1 cellular context compared by ENCODE assay signal in the genomic region with DNA sequence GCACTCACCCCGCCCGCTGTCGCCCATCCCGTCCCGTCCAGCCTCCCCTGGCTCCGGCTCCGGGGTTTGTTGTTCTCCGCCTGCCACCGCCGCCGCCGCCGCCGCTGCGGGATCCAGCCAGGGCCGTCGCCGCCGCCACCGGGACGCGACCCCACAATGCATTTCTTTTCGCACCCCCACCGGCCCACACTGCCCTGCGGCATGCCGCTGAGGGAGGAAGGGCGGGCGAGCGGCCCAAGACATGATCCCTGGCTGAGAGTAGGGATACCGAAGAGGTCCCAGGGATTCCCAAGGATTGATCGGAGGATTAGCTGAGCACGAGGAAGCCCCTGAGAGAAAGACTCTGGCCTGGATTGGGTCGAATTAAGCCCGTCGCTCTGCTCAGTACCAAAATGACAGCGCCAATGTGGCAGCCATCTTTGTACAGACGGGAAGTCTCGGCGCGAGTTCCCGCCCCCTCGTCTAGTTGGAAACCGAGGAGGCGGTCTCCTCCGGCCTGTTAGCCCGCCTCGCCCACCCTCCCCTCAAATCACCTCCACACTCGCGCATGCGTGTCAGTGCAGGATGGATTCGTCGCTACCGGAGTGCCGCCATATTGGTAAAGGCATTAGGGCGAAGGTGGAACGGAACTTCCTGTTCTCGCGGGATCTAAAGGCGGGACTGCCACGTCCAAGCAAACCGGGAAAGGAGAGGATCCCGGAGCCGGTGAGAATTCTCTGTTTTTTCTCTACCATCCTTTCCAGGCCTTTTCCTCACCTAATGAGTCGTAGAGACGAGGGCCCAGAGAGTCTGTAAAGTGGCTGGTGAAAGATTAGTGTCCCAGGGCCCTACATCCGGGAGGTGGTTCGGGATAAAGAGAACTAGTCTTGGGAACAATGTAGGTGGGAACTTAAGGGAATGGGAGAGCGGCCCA.
TF ChIP-seq lines count a peak whose summit lies in the region.

A gene (minus strand): TSS at position 432 of the 913 bp plus-strand sequence. CDS start 189 bp downstream, at position 243.
A gene with protein sequence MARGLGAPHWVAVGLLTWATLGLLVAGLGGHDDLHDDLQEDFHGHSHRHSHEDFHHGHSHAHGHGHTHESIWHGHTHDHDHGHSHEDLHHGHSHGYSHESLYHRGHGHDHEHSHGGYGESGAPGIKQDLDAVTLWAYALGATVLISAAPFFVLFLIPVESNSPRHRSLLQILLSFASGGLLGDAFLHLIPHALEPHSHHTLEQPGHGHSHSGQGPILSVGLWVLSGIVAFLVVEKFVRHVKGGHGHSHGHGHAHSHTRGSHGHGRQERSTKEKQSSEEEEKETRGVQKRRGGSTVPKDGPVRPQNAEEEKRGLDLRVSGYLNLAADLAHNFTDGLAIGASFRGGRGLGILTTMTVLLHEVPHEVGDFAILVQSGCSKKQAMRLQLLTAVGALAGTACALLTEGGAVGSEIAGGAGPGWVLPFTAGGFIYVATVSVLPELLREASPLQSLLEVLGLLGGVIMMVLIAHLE (plus strand): TSS at position 634 of the 913 bp plus-strand sequence. CDS start 379 bp downstream, outside the sequence.

TF ChIP-seq in K562, 482 proteins besides CTCF, POLR2A, EP300 and RAD21 (continued from another document and continues in another):
- TF ChIP-seq, protein P1, sequence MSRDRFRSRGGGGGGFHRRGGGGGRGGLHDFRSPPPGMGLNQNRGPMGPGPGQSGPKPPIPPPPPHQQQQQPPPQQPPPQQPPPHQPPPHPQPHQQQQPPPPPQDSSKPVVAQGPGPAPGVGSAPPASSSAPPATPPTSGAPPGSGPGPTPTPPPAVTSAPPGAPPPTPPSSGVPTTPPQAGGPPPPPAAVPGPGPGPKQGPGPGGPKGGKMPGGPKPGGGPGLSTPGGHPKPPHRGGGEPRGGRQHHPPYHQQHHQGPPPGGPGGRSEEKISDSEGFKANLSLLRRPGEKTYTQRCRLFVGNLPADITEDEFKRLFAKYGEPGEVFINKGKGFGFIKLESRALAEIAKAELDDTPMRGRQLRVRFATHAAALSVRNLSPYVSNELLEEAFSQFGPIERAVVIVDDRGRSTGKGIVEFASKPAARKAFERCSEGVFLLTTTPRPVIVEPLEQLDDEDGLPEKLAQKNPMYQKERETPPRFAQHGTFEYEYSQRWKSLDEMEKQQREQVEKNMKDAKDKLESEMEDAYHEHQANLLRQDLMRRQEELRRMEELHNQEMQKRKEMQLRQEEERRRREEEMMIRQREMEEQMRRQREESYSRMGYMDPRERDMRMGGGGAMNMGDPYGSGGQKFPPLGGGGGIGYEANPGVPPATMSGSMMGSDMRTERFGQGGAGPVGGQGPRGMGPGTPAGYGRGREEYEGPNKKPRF (IDR thresholded peaks at IDR 0.05; ENCODE audit: low read depth, low read length): no peak
- 0 out of 2 replicates have a peak, but pooled peaks have one; percentile 36 for TF ChIP-seq ZNF561 (CRISPR knock-in tag; conservative IDR thresholded peaks at IDR 0.05)
- TF ChIP-seq NFATC3 (IDR thresholded peaks at IDR 0.05): peak; percentile 55; the same call in 1 of the 2 replicates
- peak; percentile 79; the same call in 1 of the 2 replicates for TF ChIP-seq PML (IDR thresholded peaks at IDR 0.05; ENCODE audit: low read length)
- TF ChIP-seq, protein P2, sequence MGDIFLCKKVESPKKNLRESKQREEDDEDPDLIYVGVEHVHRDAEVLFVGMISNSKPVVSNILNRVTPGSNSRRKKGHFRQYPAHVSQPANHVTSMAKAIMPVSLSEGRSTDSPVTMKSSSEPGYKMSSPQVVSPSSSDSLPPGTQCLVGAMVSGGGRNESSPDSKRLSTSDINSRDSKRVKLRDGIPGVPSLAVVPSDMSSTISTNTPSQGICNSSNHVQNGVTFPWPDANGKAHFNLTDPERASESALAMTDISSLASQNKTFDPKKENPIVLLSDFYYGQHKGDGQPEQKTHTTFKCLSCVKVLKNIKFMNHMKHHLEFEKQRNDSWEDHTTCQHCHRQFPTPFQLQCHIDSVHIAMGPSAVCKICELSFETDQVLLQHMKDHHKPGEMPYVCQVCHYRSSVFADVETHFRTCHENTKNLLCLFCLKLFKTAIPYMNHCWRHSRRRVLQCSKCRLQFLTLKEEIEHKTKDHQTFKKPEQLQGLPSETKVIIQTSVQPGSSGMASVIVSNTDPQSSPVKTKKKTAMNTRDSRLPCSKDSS (IDR thresholded peaks at IDR 0.05; ENCODE audit: low read depth, partially characterized antibody): no peak
- no peak for TF ChIP-seq TCFL5 (CRISPR knock-in tag; conservative IDR thresholded peaks at IDR 0.05)
- peak; percentile 84 for TF ChIP-seq MTA3 (IDR thresholded peaks at IDR 0.05; ENCODE audit: borderline replicate concordance)
- peak; percentile 57 for TF ChIP-seq ATF1 (CRISPR knock-in tag; IDR thresholded peaks at IDR 0.05)
- peak; percentile 88 for TF ChIP-seq ATF1 (tag; IDR thresholded peaks at IDR 0.05)
- no peak for TF ChIP-seq ZKSCAN8 (CRISPR knock-in tag; IDR thresholded peaks at IDR 0.05)
- TF ChIP-seq, protein P3, sequence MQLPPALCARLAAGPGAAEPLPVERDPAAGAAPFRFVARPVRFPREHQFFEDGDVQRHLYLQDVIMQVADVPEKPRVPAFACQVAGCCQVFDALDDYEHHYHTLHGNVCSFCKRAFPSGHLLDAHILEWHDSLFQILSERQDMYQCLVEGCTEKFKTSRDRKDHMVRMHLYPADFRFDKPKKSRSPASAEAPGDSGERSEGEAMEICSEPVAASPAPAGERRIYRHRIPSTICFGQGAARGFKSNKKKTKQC (CRISPR knock-in tag; IDR thresholded peaks at IDR 0.05): no peak; the same call in 1 of the 2 replicates
- peak; percentile 15; the same call in 1 of the 2 replicates for TF ChIP-seq TEAD4 (IDR thresholded peaks at IDR 0.05; ENCODE audit: low read length)
- no peak for TF ChIP-seq TEAD4 (CRISPR knock-in tag; IDR thresholded peaks at IDR 0.05; ENCODE audit: borderline replicate concordance)
- peak; percentile 90 for TF ChIP-seq RBM25 (IDR thresholded peaks at IDR 0.05; ENCODE audit: low read depth, low read length, severe bottlenecking)
- TF ChIP-seq BRF1 (IDR thresholded peaks at IDR 0.05; ENCODE audit: borderline replicate concordance, extremely low read depth, insufficient read length): no peak
- TF ChIP-seq, protein P4, sequence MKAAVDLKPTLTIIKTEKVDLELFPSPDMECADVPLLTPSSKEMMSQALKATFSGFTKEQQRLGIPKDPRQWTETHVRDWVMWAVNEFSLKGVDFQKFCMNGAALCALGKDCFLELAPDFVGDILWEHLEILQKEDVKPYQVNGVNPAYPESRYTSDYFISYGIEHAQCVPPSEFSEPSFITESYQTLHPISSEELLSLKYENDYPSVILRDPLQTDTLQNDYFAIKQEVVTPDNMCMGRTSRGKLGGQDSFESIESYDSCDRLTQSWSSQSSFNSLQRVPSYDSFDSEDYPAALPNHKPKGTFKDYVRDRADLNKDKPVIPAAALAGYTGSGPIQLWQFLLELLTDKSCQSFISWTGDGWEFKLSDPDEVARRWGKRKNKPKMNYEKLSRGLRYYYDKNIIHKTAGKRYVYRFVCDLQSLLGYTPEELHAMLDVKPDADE (conservative IDR thresholded peaks at IDR 0.05; ENCODE audit: control insufficient read depth, low read depth, low read length): no peak; the same call in none of the 2 replicates
- peak; percentile 83 for TF ChIP-seq DIDO1 (tag; IDR thresholded peaks at IDR 0.05; ENCODE audit: low read depth)
- peak; percentile 91 for TF ChIP-seq HCFC1 (IDR thresholded peaks at IDR 0.05; ENCODE audit: low read depth, low read length)
- no peak for TF ChIP-seq EWSR1 (IDR thresholded peaks at IDR 0.05; ENCODE audit: borderline replicate concordance, low read depth, partially characterized antibody)
- TF ChIP-seq, protein P5, sequence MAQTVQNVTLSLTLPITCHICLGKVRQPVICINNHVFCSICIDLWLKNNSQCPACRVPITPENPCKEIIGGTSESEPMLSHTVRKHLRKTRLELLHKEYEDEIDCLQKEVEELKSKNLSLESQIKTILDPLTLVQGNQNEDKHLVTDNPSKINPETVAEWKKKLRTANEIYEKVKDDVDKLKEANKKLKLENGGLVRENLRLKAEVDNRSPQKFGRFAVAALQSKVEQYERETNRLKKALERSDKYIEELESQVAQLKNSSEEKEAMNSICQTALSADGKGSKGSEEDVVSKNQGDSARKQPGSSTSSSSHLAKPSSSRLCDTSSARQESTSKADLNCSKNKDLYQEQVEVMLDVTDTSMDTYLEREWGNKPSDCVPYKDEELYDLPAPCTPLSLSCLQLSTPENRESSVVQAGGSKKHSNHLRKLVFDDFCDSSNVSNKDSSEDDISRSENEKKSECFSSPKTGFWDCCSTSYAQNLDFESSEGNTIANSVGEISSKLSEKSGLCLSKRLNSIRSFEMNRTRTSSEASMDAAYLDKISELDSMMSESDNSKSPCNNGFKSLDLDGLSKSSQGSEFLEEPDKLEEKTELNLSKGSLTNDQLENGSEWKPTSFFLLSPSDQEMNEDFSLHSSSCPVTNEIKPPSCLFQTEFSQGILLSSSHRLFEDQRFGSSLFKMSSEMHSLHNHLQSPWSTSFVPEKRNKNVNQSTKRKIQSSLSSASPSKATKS (CRISPR knock-in tag; IDR thresholded peaks at IDR 0.05): no peak
- TF ChIP-seq, protein P6, sequence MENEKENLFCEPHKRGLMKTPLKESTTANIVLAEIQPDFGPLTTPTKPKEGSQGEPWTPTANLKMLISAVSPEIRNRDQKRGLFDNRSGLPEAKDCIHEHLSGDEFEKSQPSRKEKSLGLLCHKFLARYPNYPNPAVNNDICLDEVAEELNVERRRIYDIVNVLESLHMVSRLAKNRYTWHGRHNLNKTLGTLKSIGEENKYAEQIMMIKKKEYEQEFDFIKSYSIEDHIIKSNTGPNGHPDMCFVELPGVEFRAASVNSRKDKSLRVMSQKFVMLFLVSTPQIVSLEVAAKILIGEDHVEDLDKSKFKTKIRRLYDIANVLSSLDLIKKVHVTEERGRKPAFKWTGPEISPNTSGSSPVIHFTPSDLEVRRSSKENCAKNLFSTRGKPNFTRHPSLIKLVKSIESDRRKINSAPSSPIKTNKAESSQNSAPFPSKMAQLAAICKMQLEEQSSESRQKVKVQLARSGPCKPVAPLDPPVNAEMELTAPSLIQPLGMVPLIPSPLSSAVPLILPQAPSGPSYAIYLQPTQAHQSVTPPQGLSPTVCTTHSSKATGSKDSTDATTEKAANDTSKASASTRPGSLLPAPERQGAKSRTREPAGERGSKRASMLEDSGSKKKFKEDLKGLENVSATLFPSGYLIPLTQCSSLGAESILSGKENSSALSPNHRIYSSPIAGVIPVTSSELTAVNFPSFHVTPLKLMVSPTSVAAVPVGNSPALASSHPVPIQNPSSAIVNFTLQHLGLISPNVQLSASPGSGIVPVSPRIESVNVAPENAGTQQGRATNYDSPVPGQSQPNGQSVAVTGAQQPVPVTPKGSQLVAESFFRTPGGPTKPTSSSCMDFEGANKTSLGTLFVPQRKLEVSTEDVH (IDR thresholded peaks at IDR 0.05; ENCODE audit: low read depth, partially characterized antibody): peak; percentile 43
- TF ChIP-seq ZNF347 (CRISPR knock-in tag; IDR thresholded peaks at IDR 0.05; ENCODE audit: low read depth): 0 out of 2 replicates have a peak, but pooled peaks have one; percentile 53
- TF ChIP-seq SIX5 (IDR thresholded peaks at IDR 0.05; ENCODE audit: borderline replicate concordance in 1 of 2, insufficient read depth in 1 of 2, low read depth in 1 of 2, low read length in 2 of 2): peak; percentile 55 to 85; a peak in 3 of 4 replicates
- TF ChIP-seq, protein P7, sequence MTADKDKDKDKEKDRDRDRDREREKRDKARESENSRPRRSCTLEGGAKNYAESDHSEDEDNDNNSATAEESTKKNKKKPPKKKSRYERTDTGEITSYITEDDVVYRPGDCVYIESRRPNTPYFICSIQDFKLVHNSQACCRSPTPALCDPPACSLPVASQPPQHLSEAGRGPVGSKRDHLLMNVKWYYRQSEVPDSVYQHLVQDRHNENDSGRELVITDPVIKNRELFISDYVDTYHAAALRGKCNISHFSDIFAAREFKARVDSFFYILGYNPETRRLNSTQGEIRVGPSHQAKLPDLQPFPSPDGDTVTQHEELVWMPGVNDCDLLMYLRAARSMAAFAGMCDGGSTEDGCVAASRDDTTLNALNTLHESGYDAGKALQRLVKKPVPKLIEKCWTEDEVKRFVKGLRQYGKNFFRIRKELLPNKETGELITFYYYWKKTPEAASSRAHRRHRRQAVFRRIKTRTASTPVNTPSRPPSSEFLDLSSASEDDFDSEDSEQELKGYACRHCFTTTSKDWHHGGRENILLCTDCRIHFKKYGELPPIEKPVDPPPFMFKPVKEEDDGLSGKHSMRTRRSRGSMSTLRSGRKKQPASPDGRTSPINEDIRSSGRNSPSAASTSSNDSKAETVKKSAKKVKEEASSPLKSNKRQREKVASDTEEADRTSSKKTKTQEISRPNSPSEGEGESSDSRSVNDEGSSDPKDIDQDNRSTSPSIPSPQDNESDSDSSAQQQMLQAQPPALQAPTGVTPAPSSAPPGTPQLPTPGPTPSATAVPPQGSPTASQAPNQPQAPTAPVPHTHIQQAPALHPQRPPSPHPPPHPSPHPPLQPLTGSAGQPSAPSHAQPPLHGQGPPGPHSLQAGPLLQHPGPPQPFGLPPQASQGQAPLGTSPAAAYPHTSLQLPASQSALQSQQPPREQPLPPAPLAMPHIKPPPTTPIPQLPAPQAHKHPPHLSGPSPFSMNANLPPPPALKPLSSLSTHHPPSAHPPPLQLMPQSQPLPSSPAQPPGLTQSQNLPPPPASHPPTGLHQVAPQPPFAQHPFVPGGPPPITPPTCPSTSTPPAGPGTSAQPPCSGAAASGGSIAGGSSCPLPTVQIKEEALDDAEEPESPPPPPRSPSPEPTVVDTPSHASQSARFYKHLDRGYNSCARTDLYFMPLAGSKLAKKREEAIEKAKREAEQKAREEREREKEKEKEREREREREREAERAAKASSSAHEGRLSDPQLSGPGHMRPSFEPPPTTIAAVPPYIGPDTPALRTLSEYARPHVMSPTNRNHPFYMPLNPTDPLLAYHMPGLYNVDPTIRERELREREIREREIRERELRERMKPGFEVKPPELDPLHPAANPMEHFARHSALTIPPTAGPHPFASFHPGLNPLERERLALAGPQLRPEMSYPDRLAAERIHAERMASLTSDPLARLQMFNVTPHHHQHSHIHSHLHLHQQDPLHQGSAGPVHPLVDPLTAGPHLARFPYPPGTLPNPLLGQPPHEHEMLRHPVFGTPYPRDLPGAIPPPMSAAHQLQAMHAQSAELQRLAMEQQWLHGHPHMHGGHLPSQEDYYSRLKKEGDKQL (CRISPR knock-in tag; IDR thresholded peaks at IDR 0.05; ENCODE audit: borderline replicate concordance): no peak
- TF ChIP-seq POLR2H (tag; IDR thresholded peaks at IDR 0.05; ENCODE audit: low read depth): peak; percentile 95
- peak; percentile 21; the same call in 1 of the 2 replicates for TF ChIP-seq ZSCAN29 (IDR thresholded peaks at IDR 0.05)
- peak; percentile 96 for TF ChIP-seq PCBP1 (IDR thresholded peaks at IDR 0.05; ENCODE audit: low read depth, low read length, poor library complexity, severe bottlenecking)
- peak; percentile 84 for TF ChIP-seq SETDB1 (IDR thresholded peaks at IDR 0.05; ENCODE audit: low read length)
- TF ChIP-seq TOE1 (IDR thresholded peaks at IDR 0.05; ENCODE audit: borderline replicate concordance): peak; percentile 91
- no peak; the same call in 1 of the 2 replicates for TF ChIP-seq TOE1 (CRISPR knock-in tag; IDR thresholded peaks at IDR 0.05; ENCODE audit: borderline replicate concordance, low read depth)
- TF ChIP-seq, protein P8, sequence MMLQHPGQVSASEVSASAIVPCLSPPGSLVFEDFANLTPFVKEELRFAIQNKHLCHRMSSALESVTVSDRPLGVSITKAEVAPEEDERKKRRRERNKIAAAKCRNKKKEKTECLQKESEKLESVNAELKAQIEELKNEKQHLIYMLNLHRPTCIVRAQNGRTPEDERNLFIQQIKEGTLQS (IDR thresholded peaks at IDR 0.05): no peak
- TF ChIP-seq, protein P8 (CRISPR knock-in tag; conservative IDR thresholded peaks at IDR 0.05): peak; percentile 91
- TF ChIP-seq IFI16 (CRISPR knock-in tag; IDR thresholded peaks at IDR 0.05): peak; percentile 67; the same call in 1 of the 2 replicates
- peak; percentile 78 for TF ChIP-seq MXI1 (IDR thresholded peaks at IDR 0.05; ENCODE audit: low read depth, low read length)
